27 cellular contexts compared by ENCODE assay signal in genomic region chr5:178314066-178314660, GRCh38.
DNase-seq lines count a peak whose midpoint lies in the region; ATAC-seq, FAIRE-seq and TF ChIP-seq lines count a peak whose summit lies in the region.
"Had no signal": no experiment of that assay in that cellular context is flagged by ENCODE, and none has a peak within 500 bp of the region (broad histone marks: within the 10 kb centered on the region; RNA-seq: fewer than 3 reads in every experiment).

No MANE protein-coding gene starts in this region.

- H3K4me1 Mint-ChIP-seq in stimulated activated naive B cell treated with anti-CD40 and anti-IgM and Interleukin-4, amounts not matched to agents 10 μg/mL and 1 μg/mL and 100 μg/mL, for 72 hours, result no peaks in the 10 kb centered on the region
- H3K4me1 Mint-ChIP-seq in T-cell, result no peaks in the 10 kb centered on the region
- H3K4me1 Mint-ChIP-seq: CD4-positive, alpha-beta memory T cell had no signal

- ATAC-seq in Right ventricle myocardium superior (ENCODE audit: poor library complexity) (no peak), heart left ventricle (no peak), T-cell (replicated peaks in 1 of 4) (no peak)
- ATAC-seq in stimulated activated naive B cell treated with anti-CD40 and anti-IgM and Interleukin-4, amounts not matched to agents 10 μg/mL and 1 μg/mL and 100 μg/mL, for 72 hours (replicated peaks), result no peak

- no peaks in the 10 kb centered on the region for H3K9me3 ChIP-seq in heart left ventricle
- H3K9me3 ChIP-seq in kidney (ENCODE audit: control insufficient read depth in 1 of 2, low read length in 2 of 2), result no peaks in the 10 kb centered on the region
- H3K9me3 ChIP-seq in WERI-Rb-1 (ENCODE audit: severe bottlenecking), result no peaks in the 10 kb centered on the region
- H3K9me3 ChIP-seq: HAP-1 had no signal

- peaks cover 0 to 4% of the 10 kb centered on the region in 2 donors for H3K36me3 Mint-ChIP-seq in stimulated activated naive B cell treated with anti-CD40 and anti-IgM and Interleukin-4, amounts not matched to agents 10 μg/mL and 1 μg/mL and 100 μg/mL, for 72 hours
- H3K36me3 Mint-ChIP-seq in T-cell, result no peaks in the 10 kb centered on the region
- H3K36me3 Mint-ChIP-seq: CD4-positive, alpha-beta memory T cell had no signal

- H3K4me3 ChIP-seq in heart left ventricle, result no peak overlapping the region
- no peak overlapping the region for H3K4me3 ChIP-seq in bronchial epithelial cell (ENCODE audit: low read depth, low read length)
- H3K4me3 ChIP-seq in kidney (ENCODE audit: low read length in 2 of 2), result no peak overlapping the region
- H3K4me3 ChIP-seq in WERI-Rb-1 (ENCODE audit: low read depth, low read length), result no peak overlapping the region
- H3K4me3 ChIP-seq: BLaER1 treated with 17β-estradiol and CSF1 and Interleukin-3, amounts not matched to agents 10 nM and 100 nM; HAP-1; MG63; SK-N-MC had no signal

- no peaks in the 10 kb centered on the region for H3K4me1 ChIP-seq in heart left ventricle
- H3K4me1 ChIP-seq in kidney (ENCODE audit: control insufficient read depth in 1 of 2, insufficient read depth in 1 of 2, low read depth in 1 of 2, low read length in 2 of 2), result no peaks in the 10 kb centered on the region
- H3K4me1 ChIP-seq: HAP-1 had no signal

- POLR2A ChIA-PET in T-cell (lab: Charles Lee), result no interaction called here
- POLR2A ChIA-PET in HEK293T (lab: Yijun Ruan, JAX), result no interaction called here

- no peak overlapping the region for H3K9ac ChIP-seq in kidney (ENCODE audit: low read length in 2 of 2)
- H3K9ac ChIP-seq: BLaER1 treated with 17β-estradiol and CSF1 and Interleukin-3, amounts not matched to agents 10 nM and 100 nM had no signal

- H3K27ac Mint-ChIP-seq in stimulated activated naive B cell treated with anti-CD40 and anti-IgM and Interleukin-4, amounts not matched to agents 10 μg/mL and 1 μg/mL and 100 μg/mL, for 72 hours, result peak overlapping the region; percentile 16
- no peak overlapping the region for H3K27ac Mint-ChIP-seq in T-cell
- H3K27ac Mint-ChIP-seq: CD4-positive, alpha-beta memory T cell had no signal

- TF ChIP-seq POLR2A in heart left ventricle (IDR thresholded peaks at IDR 0.05), result no peak

- H3K27ac ChIP-seq in heart left ventricle (no peak overlapping the region), kidney (ENCODE audit: low read depth in 2 of 2, low read length in 2 of 2) (no peak overlapping the region), WERI-Rb-1 (no peak overlapping the region)
- H3K27ac ChIP-seq: BLaER1 treated with 17β-estradiol and CSF1 and Interleukin-3, amounts not matched to agents 10 nM and 100 nM; SK-N-MC had no signal

- H3K27me3 Mint-ChIP-seq in stimulated activated naive B cell treated with anti-CD40 and anti-IgM and Interleukin-4, amounts not matched to agents 10 μg/mL and 1 μg/mL and 100 μg/mL, for 72 hours, result peaks cover 7 to 10% of the 10 kb centered on the region in 2 donors
- H3K27me3 Mint-ChIP-seq in T-cell, result peaks cover 0 to 3% of the 10 kb centered on the region in 2 donors

- TF ChIP-seq CTCF in heart left ventricle (IDR thresholded peaks at IDR 0.05) (no peak), bronchial epithelial cell (IDR thresholded peaks at IDR 0.05; ENCODE audit: insufficient read depth, low read length, severe bottlenecking) (no peak), kidney (IDR thresholded peaks at IDR 0.05; ENCODE audit: borderline replicate concordance, extremely low read depth, insufficient read depth) (no peak), WERI-Rb-1 (IDR thresholded peaks at IDR 0.05; ENCODE audit: low read depth, low read length) (no peak)

- FAIRE-seq in bronchial epithelial cell (lab: Jason Lieb, UNC), result peak; percentile 66
- no peak for FAIRE-seq in kidney (lab: Jason Lieb, UNC)
- FAIRE-seq: GM18507 had no signal

- intact Hi-C loops in Right ventricle myocardium superior (cut with DNase I) (no loop called here), heart left ventricle (cut with DNase I) (no loop called here), kidney (cut with DNase I) (no loop called here)

- CTCF ChIA-PET in T-cell (lab: Charles Lee), result interaction anchor here in 1 of 2 donors (0.8 kb wide), 1 partner anchor 10 kb away, joined by 3 read pairs; no protein-coding TSS in a partner anchor
- CTCF ChIA-PET in HEK293T (lab: Yijun Ruan, JAX), result no interaction called here

- 86 to 96% (median 90%) methylated on average over 17 of the region's 17 CpGs for WGBS in heart left ventricle, 4 donors

- peaks cover 10 to 11% of the 10 kb centered on the region in 2 donors for H3K9me3 Mint-ChIP-seq in stimulated activated naive B cell treated with anti-CD40 and anti-IgM and Interleukin-4, amounts not matched to agents 10 μg/mL and 1 μg/mL and 100 μg/mL, for 72 hours
- peaks cover 8 to 9% (median 8%) of the 10 kb centered on the region in 3 donors for H3K9me3 Mint-ChIP-seq in T-cell

- no peak overlapping the region for H3K4me3 Mint-ChIP-seq in stimulated activated naive B cell treated with anti-CD40 and anti-IgM and Interleukin-4, amounts not matched to agents 10 μg/mL and 1 μg/mL and 100 μg/mL, for 72 hours
- H3K4me3 Mint-ChIP-seq in T-cell, result no peak overlapping the region
- H3K4me3 Mint-ChIP-seq: CD4-positive, alpha-beta memory T cell had no signal

- DNase-seq in Right ventricle myocardium superior (peak; percentile 13), heart left ventricle (no peak), bronchial epithelial cell (ENCODE audit: low read depth) (no peak), kidney (peak; percentile 45), T-cell (no peak), WERI-Rb-1 (no peak), HEK293T (ENCODE audit: extremely low spot score) (no peak)
- DNase-seq in stimulated activated naive B cell treated with anti-CD40 and anti-IgM and Interleukin-4, amounts not matched to agents 10 μg/mL and 1 μg/mL and 100 μg/mL, for 72 hours, result no peak
- DNase-seq: AML-193; CD4-positive, alpha-beta memory T cell; COR-L47; DMS53; GOT3; IMR-90; KG1; MG63; NCI-H1105 treated with DMSO at 0.1 percent for 48 hours; NCI-H2029; NCI-H446; NCI-H524 treated with DMSO at 0.1 percent for 48 hours; NCI-H774; RPMI8226; SIG-M5 had no signal

- H3K36me3 ChIP-seq in heart left ventricle (no peaks in the 10 kb centered on the region), bronchial epithelial cell (ENCODE audit: control insufficient read depth, insufficient read depth, low read length) (no peaks in the 10 kb centered on the region), kidney (ENCODE audit: control insufficient read depth in 1 of 2, insufficient read depth in 2 of 2, low read length in 2 of 2) (no peaks in the 10 kb centered on the region), WERI-Rb-1 (no peaks in the 10 kb centered on the region)
- H3K36me3 ChIP-seq: BLaER1 treated with 17β-estradiol and CSF1 and Interleukin-3, amounts not matched to agents 10 nM and 100 nM; HAP-1 had no signal

- H3K27me3 ChIP-seq in heart left ventricle, result no peaks in the 10 kb centered on the region
- H3K27me3 ChIP-seq in bronchial epithelial cell (ENCODE audit: control insufficient read depth, insufficient read depth, low read length), result no peaks in the 10 kb centered on the region
- H3K27me3 ChIP-seq in WERI-Rb-1 (ENCODE audit: insufficient read depth, low read depth, severe bottlenecking), result no peaks in the 10 kb centered on the region
- H3K27me3 ChIP-seq: BLaER1 treated with 17β-estradiol and CSF1 and Interleukin-3, amounts not matched to agents 10 nM and 100 nM; MG63 had no signal

TF ChIP-seq in HEK293T, 16 proteins besides CTCF, POLR2A, EP300 and RAD21:
- TF ChIP-seq HDGF (IDR thresholded peaks at IDR 0.05; ENCODE audit: borderline replicate concordance) (no peak), SP1 (IDR thresholded peaks at IDR 0.05) (no peak), SUZ12 (IDR thresholded peaks at IDR 0.05) (no peak), FOXA1 (IDR thresholded peaks at IDR 0.05) (no peak), CTBP1 (IDR thresholded peaks at IDR 0.05; ENCODE audit: borderline replicate concordance) (no peak), ELF4 (IDR thresholded peaks at IDR 0.05) (no peak), ARNT (IDR thresholded peaks at IDR 0.05) (no peak), NFRKB (IDR thresholded peaks at IDR 0.05) (no peak), ZNF384 (IDR thresholded peaks at IDR 0.05) (no peak), FOXK2 (IDR thresholded peaks at IDR 0.05) (no peak), LEF1 (IDR thresholded peaks at IDR 0.05; ENCODE audit: borderline replicate concordance) (no peak), BHLHE40 (IDR thresholded peaks at IDR 0.05; ENCODE audit: borderline replicate concordance) (no peak), TARDBP (IDR thresholded peaks at IDR 0.05) (no peak), FOXM1 (IDR thresholded peaks at IDR 0.05; ENCODE audit: borderline replicate concordance) (no peak), L3MBTL2 (conservative IDR thresholded peaks at IDR 0.05) (no peak)
- TF ChIP-seq, protein P1, sequence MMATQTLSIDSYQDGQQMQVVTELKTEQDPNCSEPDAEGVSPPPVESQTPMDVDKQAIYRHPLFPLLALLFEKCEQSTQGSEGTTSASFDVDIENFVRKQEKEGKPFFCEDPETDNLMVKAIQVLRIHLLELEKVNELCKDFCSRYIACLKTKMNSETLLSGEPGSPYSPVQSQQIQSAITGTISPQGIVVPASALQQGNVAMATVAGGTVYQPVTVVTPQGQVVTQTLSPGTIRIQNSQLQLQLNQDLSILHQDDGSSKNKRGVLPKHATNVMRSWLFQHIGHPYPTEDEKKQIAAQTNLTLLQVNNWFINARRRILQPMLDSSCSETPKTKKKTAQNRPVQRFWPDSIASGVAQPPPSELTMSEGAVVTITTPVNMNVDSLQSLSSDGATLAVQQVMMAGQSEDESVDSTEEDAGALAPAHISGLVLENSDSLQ (IDR thresholded peaks at IDR 0.05), result no peak

Comparison
In these comparisons a context has a peak if more than half of its experiments do, and no peak if none do; other contexts are left out.
1. DNase-seq: peak in Right ventricle myocardium superior (single experiment) and kidney (single experiment); none in heart left ventricle (0 of 5), bronchial epithelial cell (single experiment), stimulated activated naive B cell treated with anti-CD40 and anti-IgM and Interleukin-4, amounts not matched to agents 10 μg/mL and 1 μg/mL and 100 μg/mL, for 72 hours (single experiment), T-cell (0 of 34), WERI-Rb-1 (single experiment) and HEK293T (single experiment).